13 cellular contexts compared by ENCODE assay signal in genomic region chr9:69674741-69675438, GRCh38. TPM values are rescaled to one million over a fixed set of nuclear protein-coding genes. Genes with fewer than 3 reads are reported as not detected.
A peak's percentile ranks its signal among the peaks of the same experiment; 100 is the strongest.
DNase-seq lines count a peak whose midpoint lies in the region; TF ChIP-seq lines count a peak whose summit lies in the region.
"Had no signal": no experiment of that assay in that cellular context is flagged by ENCODE, and none has a peak within 500 bp of the region (broad histone marks: within the 10 kb centered on the region; RNA-seq: fewer than 3 reads in every experiment).

No MANE protein-coding gene starts in this region.

- no peaks in the 10 kb centered on the region for H3K36me3 ChIP-seq in adipocyte (ENCODE audit: control insufficient read depth, insufficient read depth, low read length, severe bottlenecking)
- H3K36me3 ChIP-seq: gastrocnemius medialis had no signal

- H3K27me3 Mint-ChIP-seq in HFFc6 (ENCODE audit: insufficient read depth), result no peaks in the 10 kb centered on the region
- H3K27me3 Mint-ChIP-seq in immature natural killer cell (ENCODE audit: low read depth in 3 of 3), result peaks cover 0 to 13% (median 8%) of the 10 kb centered on the region in 3 donors

- H3K4me1 ChIP-seq in adipocyte (ENCODE audit: control insufficient read depth, insufficient read depth, low read length), result peaks cover 25% of the 10 kb centered on the region

- no peaks in the 10 kb centered on the region for H3K9me3 ChIP-seq in adipocyte (ENCODE audit: control insufficient read depth, low read length)
- H3K9me3 ChIP-seq: gastrocnemius medialis had no signal

- peak overlapping the region; percentile 86 for H3K4me3 Mint-ChIP-seq in HFFc6
- peak overlapping the region in 4 of 5 donors; percentile 14 to 61 (median 18) for H3K4me3 Mint-ChIP-seq in immature natural killer cell
- H3K4me3 Mint-ChIP-seq: activated CD4-positive, alpha-beta memory T cell treated with anti-CD3 and anti-CD28 coated beads, Interleukin-2, amount 10 ng/mL, durations not matched to agents 7 days and 5 days; stimulated activated naive CD8-positive, alpha-beta T cell treated with anti-CD3 and anti-CD28 coated beads, Interleukin-15, Interleukin-2, amounts not matched to agents 100 ng/mL and 50 ng/mL, for 24 hours had no signal

- TF ChIP-seq CTCF in HFFc6 (IDR thresholded peaks at IDR 0.05), result no peak

- no peaks in the 10 kb centered on the region for H3K27me3 ChIP-seq in adipocyte (replicated peaks; ENCODE audit: control insufficient read depth, insufficient read depth, low read length)
- H3K27me3 ChIP-seq: gastrocnemius medialis had no signal

- peaks cover 77% of the 10 kb centered on the region for H3K4me1 Mint-ChIP-seq in HFFc6 (ENCODE audit: low read depth)
- peaks cover 19 to 24% of the 10 kb centered on the region in 2 donors for H3K4me1 Mint-ChIP-seq in immature natural killer cell

- H3K9me3 Mint-ChIP-seq in HFFc6 (no peaks in the 10 kb centered on the region), immature natural killer cell (no peaks in the 10 kb centered on the region)
- H3K9me3 Mint-ChIP-seq: activated CD4-positive, alpha-beta memory T cell treated with anti-CD3 and anti-CD28 coated beads, Interleukin-2, amount 10 ng/mL, durations not matched to agents 7 days and 5 days; stimulated activated naive CD8-positive, alpha-beta T cell treated with anti-CD3 and anti-CD28 coated beads, Interleukin-15, Interleukin-2, amounts not matched to agents 100 ng/mL and 50 ng/mL, for 24 hours had no signal

- peak; percentile 66 for DNase-seq in AG08395 (ENCODE audit: low spot score)
- peak; percentile 92 for DNase-seq in HFFc6
- DNase-seq in adipocyte (ENCODE audit: low read depth), result peak; percentile 83
- DNase-seq in immature natural killer cell, result no peak
- no peak for DNase-seq in SHP77 (lab: John Stamatoyannopoulos, UW)
- DNase-seq in NOMO-1 treated with DMSO at 0.1 percent for 48 hours (lab: John Stamatoyannopoulos, UW; ENCODE audit: unreplicated experiment), result no peak
- no peak for DNase-seq in NK-92 treated with Interleukin-12 subunit alpha and Interleukin-12 subunit beta, amount 100 ng/mL, for 24 hours (lab: John Stamatoyannopoulos, UW)
- DNase-seq in activated T-cell treated with anti-CD3 and anti-CD28 coated beads for 4 hours, result no peak
- DNase-seq: activated CD4-positive, alpha-beta memory T cell treated with anti-CD3 and anti-CD28 coated beads, Interleukin-2, amount 10 ng/mL, durations not matched to agents 7 days and 5 days; amygdala; gastrocnemius medialis had no signal

- H3K4me3 ChIP-seq in adipocyte (ENCODE audit: low read length), result peak overlapping the region; percentile 14
- H3K4me3 ChIP-seq: gastrocnemius medialis, SK-N-MC had no signal

- no peak overlapping the region for H3K9ac ChIP-seq in adipocyte (ENCODE audit: low read length)

- H3K36me3 Mint-ChIP-seq in HFFc6 (ENCODE audit: low read depth), result no peaks in the 10 kb centered on the region
- H3K36me3 Mint-ChIP-seq in immature natural killer cell, result no peaks in the 10 kb centered on the region

- peak overlapping the region; percentile 81 for H3K27ac Mint-ChIP-seq in HFFc6
- H3K27ac Mint-ChIP-seq in immature natural killer cell, result no peak overlapping the region
- H3K27ac Mint-ChIP-seq: activated CD4-positive, alpha-beta memory T cell treated with anti-CD3 and anti-CD28 coated beads, Interleukin-2, amount 10 ng/mL, durations not matched to agents 7 days and 5 days; stimulated activated naive CD8-positive, alpha-beta T cell treated with anti-CD3 and anti-CD28 coated beads, Interleukin-15, Interleukin-2, amounts not matched to agents 100 ng/mL and 50 ng/mL, for 24 hours had no signal

RNA-seq across cellular contexts. Expression of gene APBA1, which starts 2.7 kb away (rescaled TPM):
- total RNA-seq in HFFc6 (2021; fragmentation: NEBNext Ultra II Directional; extraction: Animal tissue kit (Norgen Biotek cat#: 25700)), result 10 to 100 TPM; 17.6 to 25.6 (median 20.7) TPM
- not detected for polyA plus RNA-seq in immature natural killer cell

Comparison
In these comparisons a context has a peak if more than half of its experiments do, and no peak if none do; other contexts are left out.
1. DNase-seq: peak in AG08395 (single experiment), HFFc6 (single experiment) and adipocyte (single experiment); none in immature natural killer cell (0 of 3), SHP77 (0 of 2), NOMO-1 treated with DMSO at 0.1 percent for 48 hours (single experiment), NK-92 treated with Interleukin-12 subunit alpha and Interleukin-12 subunit beta, amount 100 ng/mL, for 24 hours (single experiment) and activated T-cell treated with anti-CD3 and anti-CD28 coated beads for 4 hours (single experiment).